In the genomic region with DNA sequence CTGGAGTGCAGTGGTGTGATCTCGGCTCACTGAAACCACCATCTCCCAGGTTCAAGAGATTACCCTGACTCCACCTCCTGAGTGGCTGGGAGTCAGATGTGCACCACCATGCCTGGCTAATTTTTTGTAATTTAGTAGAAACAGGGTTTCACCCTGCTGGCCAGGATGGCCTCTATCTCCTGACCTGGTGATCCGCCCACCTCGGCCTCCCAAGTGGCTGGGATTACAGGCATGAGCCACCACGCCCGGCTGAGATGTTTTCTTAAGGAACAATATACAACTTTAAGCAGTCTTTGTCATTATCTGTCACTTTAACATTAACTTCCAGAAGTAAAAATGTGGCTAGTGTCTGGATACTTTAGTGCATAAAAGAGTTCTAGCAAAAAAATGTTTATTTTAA, we compare ENCODE assay signal across 22 cellular contexts.
"Had no signal": no experiment of that assay in that cellular context is flagged by ENCODE, and none has a peak within 500 bp of the region (broad histone marks: within the 10 kb centered on the region; RNA-seq: fewer than 3 reads in every experiment).

No MANE protein-coding gene starts in this region.

- H3K9me3 Mint-ChIP-seq: dendritic cell treated with granulocyte-macrophage colony-stimulating factor and Interleukin-4, amounts not matched to agents 40 ng/mL and 50 ng/mL, for 4 days; endodermal cell had no signal

- DNase-seq: colonic mucosa; cortex of kidney; dermis blood vessel endothelial cell; dorsolateral prefrontal cortex; effector CD4-positive, alpha-beta T cell; effector CD8-positive, alpha-beta T cell; effector memory CD4-positive, alpha-beta T cell; effector memory CD8-positive, alpha-beta T cell; endodermal cell; erythroblast; esophagus squamous epithelium; foreskin fibroblast; foreskin keratinocyte; foreskin melanocyte; gastrocnemius medialis; glutamatergic neuron; head of caudate nucleus; heart left ventricle; heart right ventricle had no signal

- H3K4me3 Mint-ChIP-seq: dendritic cell treated with granulocyte-macrophage colony-stimulating factor and Interleukin-4, amounts not matched to agents 40 ng/mL and 50 ng/mL, for 4 days; effector memory CD8-positive, alpha-beta T cell; endodermal cell had no signal

- H3K27ac Mint-ChIP-seq: dendritic cell treated with granulocyte-macrophage colony-stimulating factor and Interleukin-4, amounts not matched to agents 40 ng/mL and 50 ng/mL, for 4 days; effector memory CD8-positive, alpha-beta T cell; endodermal cell had no signal

- H3K27me3 Mint-ChIP-seq: dendritic cell treated with granulocyte-macrophage colony-stimulating factor and Interleukin-4, amounts not matched to agents 40 ng/mL and 50 ng/mL, for 4 days; effector memory CD8-positive, alpha-beta T cell had no signal

- ATAC-seq: effector memory CD8-positive, alpha-beta T cell; esophagus mucosa; foreskin keratinocyte; gastrocnemius medialis; gastroesophageal sphincter; heart left ventricle; heart right ventricle had no signal
